Comparison of ENCODE assay signal across 1 cellular context in the genomic region with DNA sequence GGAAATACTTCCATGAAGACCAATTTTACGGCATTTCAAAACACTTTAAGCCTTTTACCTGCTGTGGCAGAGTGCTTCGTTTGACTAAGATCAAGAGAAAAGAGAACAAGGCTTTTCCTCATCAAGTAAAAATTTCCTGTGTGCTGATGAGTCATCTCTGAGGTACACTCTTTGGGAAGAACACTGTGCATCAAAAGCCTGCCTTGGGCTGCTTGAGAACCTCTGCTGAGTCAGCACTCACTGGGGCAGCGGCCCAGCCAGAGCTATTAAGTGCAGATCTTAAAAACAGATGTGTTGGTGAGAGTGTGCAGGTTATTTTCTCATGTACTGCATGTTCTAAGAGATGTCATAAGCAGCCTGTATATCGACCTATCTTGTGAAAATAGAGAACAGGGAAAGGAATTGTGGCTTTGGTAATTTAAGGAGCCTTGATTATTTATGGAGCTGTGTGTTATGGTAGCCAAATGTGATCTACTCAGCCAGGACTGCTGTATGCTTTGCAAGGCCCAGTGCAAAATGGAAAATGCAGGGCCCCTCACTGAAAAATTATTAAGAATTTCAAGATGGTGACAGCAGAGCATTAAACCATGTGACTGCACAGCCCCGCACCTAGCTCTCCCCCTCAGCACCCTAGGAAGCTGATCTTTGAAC.
TF ChIP-seq lines count a peak whose summit lies in the region.

No MANE protein-coding gene starts in this region.

TF ChIP-seq in K562, 482 proteins besides CTCF, POLR2A, EP300 and RAD21 (continued from another document and continues in another):
- TF ChIP-seq, protein P1, sequence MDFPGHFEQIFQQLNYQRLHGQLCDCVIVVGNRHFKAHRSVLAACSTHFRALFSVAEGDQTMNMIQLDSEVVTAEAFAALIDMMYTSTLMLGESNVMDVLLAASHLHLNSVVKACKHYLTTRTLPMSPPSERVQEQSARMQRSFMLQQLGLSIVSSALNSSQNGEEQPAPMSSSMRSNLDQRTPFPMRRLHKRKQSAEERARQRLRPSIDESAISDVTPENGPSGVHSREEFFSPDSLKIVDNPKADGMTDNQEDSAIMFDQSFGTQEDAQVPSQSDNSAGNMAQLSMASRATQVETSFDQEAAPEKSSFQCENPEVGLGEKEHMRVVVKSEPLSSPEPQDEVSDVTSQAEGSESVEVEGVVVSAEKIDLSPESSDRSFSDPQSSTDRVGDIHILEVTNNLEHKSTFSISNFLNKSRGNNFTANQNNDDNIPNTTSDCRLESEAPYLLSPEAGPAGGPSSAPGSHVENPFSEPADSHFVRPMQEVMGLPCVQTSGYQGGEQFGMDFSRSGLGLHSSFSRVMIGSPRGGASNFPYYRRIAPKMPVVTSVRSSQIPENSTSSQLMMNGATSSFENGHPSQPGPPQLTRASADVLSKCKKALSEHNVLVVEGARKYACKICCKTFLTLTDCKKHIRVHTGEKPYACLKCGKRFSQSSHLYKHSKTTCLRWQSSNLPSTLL (IDR thresholded peaks at IDR 0.05), result no peak
- TF ChIP-seq CTBP1 (IDR thresholded peaks at IDR 0.05; ENCODE audit: borderline replicate concordance), result peak; percentile 96
- TF ChIP-seq ARNT (IDR thresholded peaks at IDR 0.05), result 0 out of 4 replicates have a peak, but pooled peaks of 1 of the 2 experiments have one; percentile 21
- no peak for TF ChIP-seq GATAD2A (IDR thresholded peaks at IDR 0.05)
- TF ChIP-seq, protein P2, sequence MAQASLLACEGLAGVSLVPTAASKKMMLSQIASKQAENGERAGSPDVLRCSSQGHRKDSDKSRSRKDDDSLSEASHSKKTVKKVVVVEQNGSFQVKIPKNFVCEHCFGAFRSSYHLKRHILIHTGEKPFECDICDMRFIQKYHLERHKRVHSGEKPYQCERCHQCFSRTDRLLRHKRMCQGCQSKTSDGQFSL (CRISPR knock-in tag; IDR thresholded peaks at IDR 0.05), result no peak
- TF ChIP-seq, protein P2 (tag; IDR thresholded peaks at IDR 0.05), result no peak
- TF ChIP-seq TCFL5 (CRISPR knock-in tag; conservative IDR thresholded peaks at IDR 0.05), result no peak
- TF ChIP-seq HIVEP1 (CRISPR knock-in tag; IDR thresholded peaks at IDR 0.05), result no peak
- no peak for TF ChIP-seq ZNF696 (CRISPR knock-in tag; conservative IDR thresholded peaks at IDR 0.05)
- TF ChIP-seq ZFP36 (IDR thresholded peaks at IDR 0.05; ENCODE audit: low read depth, low read length, partially characterized antibody), result no peak
- TF ChIP-seq, protein P3, sequence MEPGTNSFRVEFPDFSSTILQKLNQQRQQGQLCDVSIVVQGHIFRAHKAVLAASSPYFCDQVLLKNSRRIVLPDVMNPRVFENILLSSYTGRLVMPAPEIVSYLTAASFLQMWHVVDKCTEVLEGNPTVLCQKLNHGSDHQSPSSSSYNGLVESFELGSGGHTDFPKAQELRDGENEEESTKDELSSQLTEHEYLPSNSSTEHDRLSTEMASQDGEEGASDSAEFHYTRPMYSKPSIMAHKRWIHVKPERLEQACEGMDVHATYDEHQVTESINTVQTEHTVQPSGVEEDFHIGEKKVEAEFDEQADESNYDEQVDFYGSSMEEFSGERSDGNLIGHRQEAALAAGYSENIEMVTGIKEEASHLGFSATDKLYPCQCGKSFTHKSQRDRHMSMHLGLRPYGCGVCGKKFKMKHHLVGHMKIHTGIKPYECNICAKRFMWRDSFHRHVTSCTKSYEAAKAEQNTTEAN (CRISPR knock-in tag; IDR thresholded peaks at IDR 0.05), result no peak
- TF ChIP-seq GABPB2 (CRISPR knock-in tag; conservative IDR thresholded peaks at IDR 0.05), result no peak
- TF ChIP-seq, protein P4, sequence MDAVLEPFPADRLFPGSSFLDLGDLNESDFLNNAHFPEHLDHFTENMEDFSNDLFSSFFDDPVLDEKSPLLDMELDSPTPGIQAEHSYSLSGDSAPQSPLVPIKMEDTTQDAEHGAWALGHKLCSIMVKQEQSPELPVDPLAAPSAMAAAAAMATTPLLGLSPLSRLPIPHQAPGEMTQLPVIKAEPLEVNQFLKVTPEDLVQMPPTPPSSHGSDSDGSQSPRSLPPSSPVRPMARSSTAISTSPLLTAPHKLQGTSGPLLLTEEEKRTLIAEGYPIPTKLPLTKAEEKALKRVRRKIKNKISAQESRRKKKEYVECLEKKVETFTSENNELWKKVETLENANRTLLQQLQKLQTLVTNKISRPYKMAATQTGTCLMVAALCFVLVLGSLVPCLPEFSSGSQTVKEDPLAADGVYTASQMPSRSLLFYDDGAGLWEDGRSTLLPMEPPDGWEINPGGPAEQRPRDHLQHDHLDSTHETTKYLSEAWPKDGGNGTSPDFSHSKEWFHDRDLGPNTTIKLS (IDR thresholded peaks at IDR 0.05; ENCODE audit: borderline replicate concordance, low read depth), result no peak
- no peak for TF ChIP-seq SP2 (IDR thresholded peaks at IDR 0.05; ENCODE audit: extremely low read depth, low read depth, low read length, poor library complexity, severe bottlenecking)
- no peak for TF ChIP-seq POLR2AphosphoS2 (IDR thresholded peaks at IDR 0.05; ENCODE audit: low read length)
- no peak for TF ChIP-seq POLR2H (tag; IDR thresholded peaks at IDR 0.05; ENCODE audit: low read depth)
- no peak for TF ChIP-seq ZNF134 (CRISPR knock-in tag; conservative IDR thresholded peaks at IDR 0.05)
- TF ChIP-seq, protein P5, sequence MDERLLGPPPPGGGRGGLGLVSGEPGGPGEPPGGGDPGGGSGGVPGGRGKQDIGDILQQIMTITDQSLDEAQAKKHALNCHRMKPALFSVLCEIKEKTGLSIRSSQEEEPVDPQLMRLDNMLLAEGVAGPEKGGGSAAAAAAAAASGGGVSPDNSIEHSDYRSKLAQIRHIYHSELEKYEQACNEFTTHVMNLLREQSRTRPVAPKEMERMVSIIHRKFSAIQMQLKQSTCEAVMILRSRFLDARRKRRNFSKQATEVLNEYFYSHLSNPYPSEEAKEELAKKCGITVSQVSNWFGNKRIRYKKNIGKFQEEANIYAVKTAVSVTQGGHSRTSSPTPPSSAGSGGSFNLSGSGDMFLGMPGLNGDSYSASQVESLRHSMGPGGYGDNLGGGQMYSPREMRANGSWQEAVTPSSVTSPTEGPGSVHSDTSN (CRISPR knock-in tag; IDR thresholded peaks at IDR 0.05; ENCODE audit: low read depth), result no peak
- TF ChIP-seq, protein P5 (tag; conservative IDR thresholded peaks at IDR 0.05; ENCODE audit: low read depth), result no peak
- TF ChIP-seq SNIP1 (IDR thresholded peaks at IDR 0.05; ENCODE audit: low read depth), result no peak
- TF ChIP-seq, protein P6, sequence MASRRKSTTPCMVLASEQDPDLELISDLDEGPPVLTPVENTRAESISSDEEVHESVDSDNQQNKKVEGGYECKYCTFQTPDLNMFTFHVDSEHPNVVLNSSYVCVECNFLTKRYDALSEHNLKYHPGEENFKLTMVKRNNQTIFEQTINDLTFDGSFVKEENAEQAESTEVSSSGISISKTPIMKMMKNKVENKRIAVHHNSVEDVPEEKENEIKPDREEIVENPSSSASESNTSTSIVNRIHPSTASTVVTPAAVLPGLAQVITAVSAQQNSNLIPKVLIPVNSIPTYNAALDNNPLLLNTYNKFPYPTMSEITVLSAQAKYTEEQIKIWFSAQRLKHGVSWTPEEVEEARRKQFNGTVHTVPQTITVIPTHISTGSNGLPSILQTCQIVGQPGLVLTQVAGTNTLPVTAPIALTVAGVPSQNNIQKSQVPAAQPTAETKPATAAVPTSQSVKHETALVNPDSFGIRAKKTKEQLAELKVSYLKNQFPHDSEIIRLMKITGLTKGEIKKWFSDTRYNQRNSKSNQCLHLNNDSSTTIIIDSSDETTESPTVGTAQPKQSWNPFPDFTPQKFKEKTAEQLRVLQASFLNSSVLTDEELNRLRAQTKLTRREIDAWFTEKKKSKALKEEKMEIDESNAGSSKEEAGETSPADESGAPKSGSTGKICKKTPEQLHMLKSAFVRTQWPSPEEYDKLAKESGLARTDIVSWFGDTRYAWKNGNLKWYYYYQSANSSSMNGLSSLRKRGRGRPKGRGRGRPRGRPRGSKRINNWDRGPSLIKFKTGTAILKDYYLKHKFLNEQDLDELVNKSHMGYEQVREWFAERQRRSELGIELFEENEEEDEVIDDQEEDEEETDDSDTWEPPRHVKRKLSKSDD (conservative IDR thresholded peaks at IDR 0.05; ENCODE audit: low read length), result no peak
- TF ChIP-seq ZNF583 (CRISPR knock-in tag; IDR thresholded peaks at IDR 0.05), result no peak
- TF ChIP-seq EGR1 (conservative IDR thresholded peaks at IDR 0.05), result no peak
- TF ChIP-seq ATF1 (CRISPR knock-in tag; IDR thresholded peaks at IDR 0.05), result no peak
- 0 out of 2 replicates have a peak, but pooled peaks have one; percentile 7 for TF ChIP-seq ATF1 (tag; IDR thresholded peaks at IDR 0.05)
- no peak for TF ChIP-seq ESRRA (IDR thresholded peaks at IDR 0.05; ENCODE audit: borderline replicate concordance, low read depth)
- TF ChIP-seq, protein P7, sequence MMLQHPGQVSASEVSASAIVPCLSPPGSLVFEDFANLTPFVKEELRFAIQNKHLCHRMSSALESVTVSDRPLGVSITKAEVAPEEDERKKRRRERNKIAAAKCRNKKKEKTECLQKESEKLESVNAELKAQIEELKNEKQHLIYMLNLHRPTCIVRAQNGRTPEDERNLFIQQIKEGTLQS (IDR thresholded peaks at IDR 0.05), result peak; percentile 98
- TF ChIP-seq, protein P7 (CRISPR knock-in tag; conservative IDR thresholded peaks at IDR 0.05), result peak; percentile 71; the same call in 1 of the 2 replicates
- TF ChIP-seq STAG1 (CRISPR knock-in tag; IDR thresholded peaks at IDR 0.05; ENCODE audit: borderline replicate concordance), result no peak
- no peak for TF ChIP-seq CBX1 (IDR thresholded peaks at IDR 0.05; ENCODE audit: low read depth)
- TF ChIP-seq KLF6 (CRISPR knock-in tag; IDR thresholded peaks at IDR 0.05; ENCODE audit: borderline replicate concordance), result no peak
- peak; percentile 89 for TF ChIP-seq DPF2 (IDR thresholded peaks at IDR 0.05)
- TF ChIP-seq NRF1 (conservative IDR thresholded peaks at IDR 0.05 in 1 of 2, IDR thresholded peaks at IDR 0.05 in 1 of 2), result peak in 1 of 2 experiments; percentile 47; a peak in 3 of 4 replicates
- no peak for TF ChIP-seq NCOA1 (IDR thresholded peaks at IDR 0.05; ENCODE audit: low read depth)
- TF ChIP-seq, protein P8, sequence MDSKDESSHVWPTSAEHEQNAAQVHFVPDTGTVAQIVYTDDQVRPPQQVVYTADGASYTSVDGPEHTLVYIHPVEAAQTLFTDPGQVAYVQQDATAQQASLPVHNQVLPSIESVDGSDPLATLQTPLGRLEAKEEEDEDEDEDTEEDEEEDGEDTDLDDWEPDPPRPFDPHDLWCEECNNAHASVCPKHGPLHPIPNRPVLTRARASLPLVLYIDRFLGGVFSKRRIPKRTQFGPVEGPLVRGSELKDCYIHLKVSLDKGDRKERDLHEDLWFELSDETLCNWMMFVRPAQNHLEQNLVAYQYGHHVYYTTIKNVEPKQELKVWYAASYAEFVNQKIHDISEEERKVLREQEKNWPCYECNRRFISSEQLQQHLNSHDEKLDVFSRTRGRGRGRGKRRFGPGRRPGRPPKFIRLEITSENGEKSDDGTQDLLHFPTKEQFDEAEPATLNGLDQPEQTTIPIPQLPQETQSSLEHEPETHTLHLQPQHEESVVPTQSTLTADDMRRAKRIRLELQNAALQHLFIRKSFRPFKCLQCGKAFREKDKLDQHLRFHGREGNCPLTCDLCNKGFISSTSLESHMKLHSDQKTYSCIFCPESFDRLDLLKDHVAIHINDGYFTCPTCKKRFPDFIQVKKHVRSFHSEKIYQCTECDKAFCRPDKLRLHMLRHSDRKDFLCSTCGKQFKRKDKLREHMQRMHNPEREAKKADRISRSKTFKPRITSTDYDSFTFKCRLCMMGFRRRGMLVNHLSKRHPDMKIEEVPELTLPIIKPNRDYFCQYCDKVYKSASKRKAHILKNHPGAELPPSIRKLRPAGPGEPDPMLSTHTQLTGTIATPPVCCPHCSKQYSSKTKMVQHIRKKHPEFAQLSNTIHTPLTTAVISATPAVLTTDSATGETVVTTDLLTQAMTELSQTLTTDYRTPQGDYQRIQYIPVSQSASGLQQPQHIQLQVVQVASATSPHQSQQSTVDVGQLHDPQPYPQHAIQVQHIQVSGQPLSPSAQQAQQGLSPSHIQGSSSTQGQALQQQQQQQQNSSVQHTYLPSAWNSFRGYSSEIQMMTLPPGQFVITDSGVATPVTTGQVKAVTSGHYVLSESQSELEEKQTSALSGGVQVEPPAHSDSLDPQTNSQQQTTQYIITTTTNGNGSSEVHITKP (IDR thresholded peaks at IDR 0.05; ENCODE audit: partially characterized antibody), result no peak
- TF ChIP-seq NONO (IDR thresholded peaks at IDR 0.05; ENCODE audit: low read depth in 2 of 2, low read length in 1 of 2), result no peak
- TF ChIP-seq MAFF (IDR thresholded peaks at IDR 0.05; ENCODE audit: low read length), result peak; percentile 100
- TF ChIP-seq, protein P9, sequence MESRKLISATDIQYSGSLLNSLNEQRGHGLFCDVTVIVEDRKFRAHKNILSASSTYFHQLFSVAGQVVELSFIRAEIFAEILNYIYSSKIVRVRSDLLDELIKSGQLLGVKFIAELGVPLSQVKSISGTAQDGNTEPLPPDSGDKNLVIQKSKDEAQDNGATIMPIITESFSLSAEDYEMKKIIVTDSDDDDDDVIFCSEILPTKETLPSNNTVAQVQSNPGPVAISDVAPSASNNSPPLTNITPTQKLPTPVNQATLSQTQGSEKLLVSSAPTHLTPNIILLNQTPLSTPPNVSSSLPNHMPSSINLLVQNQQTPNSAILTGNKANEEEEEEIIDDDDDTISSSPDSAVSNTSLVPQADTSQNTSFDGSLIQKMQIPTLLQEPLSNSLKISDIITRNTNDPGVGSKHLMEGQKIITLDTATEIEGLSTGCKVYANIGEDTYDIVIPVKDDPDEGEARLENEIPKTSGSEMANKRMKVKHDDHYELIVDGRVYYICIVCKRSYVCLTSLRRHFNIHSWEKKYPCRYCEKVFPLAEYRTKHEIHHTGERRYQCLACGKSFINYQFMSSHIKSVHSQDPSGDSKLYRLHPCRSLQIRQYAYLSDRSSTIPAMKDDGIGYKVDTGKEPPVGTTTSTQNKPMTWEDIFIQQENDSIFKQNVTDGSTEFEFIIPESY (CRISPR knock-in tag; IDR thresholded peaks at IDR 0.05), result no peak
- TF ChIP-seq RBM15 (IDR thresholded peaks at IDR 0.05; ENCODE audit: insufficient read depth, low read length), result no peak
